Comparison of ENCODE assay signal across 26 cellular contexts in the genomic region with DNA sequence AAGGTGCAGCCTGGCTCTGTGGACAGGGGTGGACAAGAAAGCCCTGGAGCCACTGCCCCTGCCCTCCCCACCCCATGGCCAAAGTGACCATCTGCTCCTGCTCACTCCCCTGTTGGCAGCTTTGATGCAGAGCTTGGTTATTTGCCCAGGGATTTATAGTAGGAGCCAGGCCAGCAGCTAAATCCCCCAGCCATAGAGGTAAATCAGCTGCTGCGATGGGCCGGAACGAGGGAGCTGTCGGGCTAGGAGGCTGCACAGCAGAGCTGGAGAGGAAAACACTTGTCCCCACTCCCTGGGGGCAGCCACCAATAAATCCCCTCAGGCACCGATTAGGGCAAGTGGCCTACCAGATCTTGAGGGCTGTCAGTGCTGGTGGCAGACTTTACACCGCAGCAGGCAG. TPM values are rescaled to one million over a fixed set of nuclear protein-coding genes. Genes with fewer than 3 reads are reported as not detected.
DNase-seq lines count a peak whose midpoint lies in the region; ATAC-seq and TF ChIP-seq lines count a peak whose summit lies in the region.
"Had no signal": no experiment of that assay in that cellular context is flagged by ENCODE, and none has a peak within 500 bp of the region (broad histone marks: within the 10 kb centered on the region; RNA-seq: fewer than 3 reads in every experiment).

No MANE protein-coding gene starts in this region.

- no peak overlapping the region for H3K4me3 Mint-ChIP-seq in brain
- no peak overlapping the region for H3K4me3 Mint-ChIP-seq in endodermal cell
- H3K4me3 Mint-ChIP-seq: activated CD4-positive, alpha-beta memory T cell treated with anti-CD3 and anti-CD28 coated beads for 36 hours; activated naive CD4-positive, alpha-beta T cell treated with anti-CD3 and anti-CD28 coated beads, Interleukin-2, amount 10 ng/mL, durations not matched to agents 7 days and 5 days; CD4-positive, alpha-beta memory T cell had no signal

- peak overlapping the region in 4 of 5 experiments; percentile 51 to 98 (median 74) for H3K27ac Mint-ChIP-seq in brain
- no peak overlapping the region for H3K27ac Mint-ChIP-seq in endodermal cell
- H3K27ac Mint-ChIP-seq: activated CD4-positive, alpha-beta memory T cell treated with anti-CD3 and anti-CD28 coated beads for 36 hours; activated naive CD4-positive, alpha-beta T cell treated with anti-CD3 and anti-CD28 coated beads, Interleukin-2, amount 10 ng/mL, durations not matched to agents 7 days and 5 days; progenitor cell of endocrine pancreas had no signal

- no peak overlapping the region for H3K27ac ChIP-seq in endodermal cell (ENCODE audit: low read depth, low read length)
- H3K27ac ChIP-seq: adrenal gland, dorsolateral prefrontal cortex, heart right ventricle, tibial nerve had no signal

- ATAC-seq in GM18858 (IDR thresholded peaks at IDR 0.05; ENCODE audit: unreplicated experiment), result no peak
- ATAC-seq: heart right ventricle, HepG2, PC-3 had no signal

- H3K36me3 Mint-ChIP-seq in brain, result no peaks in the 10 kb centered on the region
- no peaks in the 10 kb centered on the region for H3K36me3 Mint-ChIP-seq in endodermal cell (ENCODE audit: low read depth)
- H3K36me3 Mint-ChIP-seq: activated naive CD4-positive, alpha-beta T cell treated with anti-CD3 and anti-CD28 coated beads, Interleukin-2, amount 10 ng/mL, durations not matched to agents 7 days and 5 days had no signal

- H3K4me1 Mint-ChIP-seq in brain, result peaks cover 72% of the 10 kb centered on the region
- H3K4me1 Mint-ChIP-seq in endodermal cell, result peaks cover 9% of the 10 kb centered on the region
- H3K4me1 Mint-ChIP-seq: CD4-positive, alpha-beta memory T cell had no signal

- H3K27me3 Mint-ChIP-seq in brain (peaks cover 24% of the 10 kb centered on the region), endodermal cell (ENCODE audit: insufficient read depth) (peaks cover 57% of the 10 kb centered on the region)
- H3K27me3 Mint-ChIP-seq: progenitor cell of endocrine pancreas had no signal

- H3K9ac ChIP-seq in endodermal cell (ENCODE audit: extremely low read depth, low read length, poor library complexity, severe bottlenecking), result no peak overlapping the region

- H3K36me3 ChIP-seq in BE2C (no peaks in the 10 kb centered on the region), endodermal cell (ENCODE audit: control insufficient read depth, insufficient read depth, low read length) (no peaks in the 10 kb centered on the region)
- H3K36me3 ChIP-seq: adrenal gland, heart right ventricle, tibial nerve had no signal

- H3K27me3 ChIP-seq in BE2C, result no peaks in the 10 kb centered on the region
- H3K27me3 ChIP-seq in endodermal cell (ENCODE audit: control insufficient read depth, insufficient read depth, low read length, poor library complexity, severe bottlenecking), result peaks cover 20% of the 10 kb centered on the region
- H3K27me3 ChIP-seq: adrenal gland, tibial nerve had no signal

- WGBS in endodermal cell (ENCODE audit: insufficient coverage in 1 of 2, insufficient read length in 1 of 2), 2 experiments, result 93% methylated on average over 5 to 6 of the region's 6 CpGs

- H3K4me1 ChIP-seq in BE2C (peaks cover 46% of the 10 kb centered on the region), endodermal cell (ENCODE audit: control insufficient read depth, insufficient read depth, low read length) (no peaks in the 10 kb centered on the region)

- no peaks in the 10 kb centered on the region for H3K9me3 Mint-ChIP-seq in brain
- H3K9me3 Mint-ChIP-seq in endodermal cell, result no peaks in the 10 kb centered on the region
- H3K9me3 Mint-ChIP-seq: activated CD4-positive, alpha-beta memory T cell treated with anti-CD3 and anti-CD28 coated beads for 36 hours; activated naive CD4-positive, alpha-beta T cell treated with anti-CD3 and anti-CD28 coated beads, Interleukin-2, amount 10 ng/mL, durations not matched to agents 7 days and 5 days; CD4-positive, alpha-beta memory T cell had no signal

- H3K9me3 ChIP-seq in BE2C (no peaks in the 10 kb centered on the region), endodermal cell (ENCODE audit: control insufficient read depth, low read length) (no peaks in the 10 kb centered on the region)
- H3K9me3 ChIP-seq: adrenal gland, heart right ventricle, tibial nerve had no signal

- H3K4me3 ChIP-seq in BE2C (ENCODE audit: low read depth, low read length) (no peak overlapping the region), endodermal cell (ENCODE audit: low read length) (no peak overlapping the region)
- H3K4me3 ChIP-seq: adrenal gland, dorsolateral prefrontal cortex, heart right ventricle, tibial nerve had no signal

- TF ChIP-seq CTCF in BE2C (IDR thresholded peaks at IDR 0.05; ENCODE audit: low read depth, low read length) (no peak; the same call in 1 of the 2 replicates), brain (conservative IDR thresholded peaks at IDR 0.05) (no peak), endodermal cell (conservative IDR thresholded peaks at IDR 0.05) (no peak)

- DNase-seq in BE2C (peak; percentile 57), NCI-H1092 treated with DMSO at 0.1 percent for 48 hours (lab: John Stamatoyannopoulos, UW) (peak; percentile 90), NCI-H69 (lab: John Stamatoyannopoulos, UW) (peak; percentile 84), NCI-H2029 (lab: John Stamatoyannopoulos, UW) (no peak), endodermal cell (no peak), EL (no peak)
- DNase-seq: activated CD4-positive, alpha-beta memory T cell treated with anti-CD3 and anti-CD28 coated beads for 36 hours; activated CD4-positive, CD25-positive, alpha-beta regulatory T cell treated with anti-CD3 and anti-CD28 coated beads, Interleukin-2, amount 50 U/mL, for 72 hours; activated naive CD4-positive, alpha-beta T cell treated with anti-CD3 and anti-CD28 coated beads, Interleukin-2, amount 10 ng/mL, durations not matched to agents 7 days and 5 days; adrenal gland; CD4-positive, alpha-beta memory T cell; foreskin melanocyte; HCEC 1CT; heart right ventricle; kidney; NCI-H1694 treated with DMSO at 0.1 percent for 48 hours; PC-3; stimulated activated CD4-positive, alpha-beta T cell treated with anti-CD3 and anti-CD28 coated beads, Interleukin-15, amount 100 ng/mL, for 24 hours; stimulated activated CD4-positive, alpha-beta T cell treated with anti-CD3 and anti-CD28 coated beads, Interleukin-4, amount 100 ng/mL, for 4 hours; T-helper 2 cell had no signal

RNA-seq across cellular contexts. Expression of a gene that starts 26.0 kb away (rescaled TPM):
- 66.2 TPM for polyA plus RNA-seq in BE2C (2012; ENCODE audit: insufficient read depth, insufficient read length, low read depth)
- 28.9 TPM for polyA plus RNA-seq in brain (ENCODE audit: insufficient read depth, low read depth, low replicate concordance)
- 10 to 100 TPM; 32.4 to 37.2 TPM for total RNA-seq in endodermal cell
- 28.1 TPM for polyA plus RNA-seq in endodermal cell (2013, experiment 1 of 2)
- polyA plus RNA-seq in endodermal cell (2013, experiment 2 of 2), result 21.6 TPM

Comparison
In these comparisons a context has a peak if more than half of its experiments do, and no peak if none do; other contexts are left out.
1. DNase-seq: peak in BE2C (single experiment), NCI-H1092 treated with DMSO at 0.1 percent for 48 hours (single experiment) and NCI-H69 (single experiment); none in NCI-H2029 (single experiment), endodermal cell (single experiment) and EL (single experiment).